ENCODE assay signal across 8 cellular contexts in the genomic region with DNA sequence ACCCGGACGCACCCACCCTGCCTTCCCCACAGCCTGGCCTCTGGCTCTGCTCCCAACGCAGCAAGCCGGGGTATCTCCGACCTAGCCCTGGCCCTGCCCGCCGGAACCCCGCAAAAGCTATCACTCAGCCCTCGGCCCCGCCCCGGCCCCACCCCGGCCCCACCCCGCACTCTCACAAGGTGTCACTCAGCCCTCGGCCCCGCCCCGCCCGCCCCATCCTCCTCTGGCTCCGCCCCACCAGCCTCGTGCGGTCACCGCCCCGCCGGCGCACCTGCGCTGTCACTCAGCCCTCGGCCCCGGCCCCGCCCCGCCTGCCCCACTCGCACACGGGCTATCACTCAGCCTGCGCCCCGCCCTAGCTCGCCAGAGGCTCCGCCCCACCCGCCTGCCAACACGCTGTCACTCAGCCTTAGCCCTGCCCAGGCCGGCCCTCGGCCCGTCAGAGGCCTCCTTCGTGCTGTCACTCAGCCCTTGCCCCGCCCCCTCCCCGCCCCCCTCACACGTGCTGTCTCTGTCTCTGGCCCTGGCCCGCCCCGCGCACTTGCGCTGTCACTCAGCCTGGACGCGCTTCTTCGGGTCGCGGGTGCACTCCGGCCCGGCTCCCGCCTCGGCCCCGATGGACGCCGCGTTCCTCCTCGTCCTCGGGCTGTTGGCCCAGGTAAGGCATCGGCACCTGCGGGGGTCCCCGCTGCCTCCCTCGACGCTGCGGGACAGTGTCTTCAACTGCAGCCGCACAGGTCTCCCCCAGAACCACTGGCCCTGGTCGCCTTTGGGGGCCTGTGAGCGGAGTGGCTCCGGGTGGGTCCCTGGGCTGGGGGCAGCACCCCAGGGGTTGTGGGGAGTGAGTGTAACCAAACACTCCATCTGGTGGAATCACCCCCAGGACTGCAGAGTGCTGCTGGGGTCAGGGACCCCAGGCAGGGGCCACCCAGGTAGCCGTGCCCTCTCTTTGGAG. TPM values are rescaled to one million over a fixed set of nuclear protein-coding genes. Genes with fewer than 3 reads are reported as not detected.
DNase-seq lines count a peak whose midpoint lies in the region; ATAC-seq and TF ChIP-seq lines count a peak whose summit lies in the region.

A gene with protein sequence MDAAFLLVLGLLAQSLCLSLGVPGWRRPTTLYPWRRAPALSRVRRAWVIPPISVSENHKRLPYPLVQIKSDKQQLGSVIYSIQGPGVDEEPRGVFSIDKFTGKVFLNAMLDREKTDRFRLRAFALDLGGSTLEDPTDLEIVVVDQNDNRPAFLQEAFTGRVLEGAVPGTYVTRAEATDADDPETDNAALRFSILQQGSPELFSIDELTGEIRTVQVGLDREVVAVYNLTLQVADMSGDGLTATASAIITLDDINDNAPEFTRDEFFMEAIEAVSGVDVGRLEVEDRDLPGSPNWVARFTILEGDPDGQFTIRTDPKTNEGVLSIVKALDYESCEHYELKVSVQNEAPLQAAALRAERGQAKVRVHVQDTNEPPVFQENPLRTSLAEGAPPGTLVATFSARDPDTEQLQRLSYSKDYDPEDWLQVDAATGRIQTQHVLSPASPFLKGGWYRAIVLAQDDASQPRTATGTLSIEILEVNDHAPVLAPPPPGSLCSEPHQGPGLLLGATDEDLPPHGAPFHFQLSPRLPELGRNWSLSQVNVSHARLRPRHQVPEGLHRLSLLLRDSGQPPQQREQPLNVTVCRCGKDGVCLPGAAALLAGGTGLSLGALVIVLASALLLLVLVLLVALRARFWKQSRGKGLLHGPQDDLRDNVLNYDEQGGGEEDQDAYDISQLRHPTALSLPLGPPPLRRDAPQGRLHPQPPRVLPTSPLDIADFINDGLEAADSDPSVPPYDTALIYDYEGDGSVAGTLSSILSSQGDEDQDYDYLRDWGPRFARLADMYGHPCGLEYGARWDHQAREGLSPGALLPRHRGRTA (plus strand): TSS at position 533 of the 955 bp plus-strand sequence. CDS start 84 bp downstream, at position 617.

- peaks cover 11% of the 10 kb centered on the region for H3K4me1 Mint-ChIP-seq in activated CD8-positive, alpha-beta T cell treated with anti-CD3 and anti-CD28 coated beads, Interleukin-2, amount 10 ng/mL, durations not matched to agents 7 days and 5 days (ENCODE audit: low read depth)
- H3K4me1 Mint-ChIP-seq in memory B cell, result peaks cover 13% of the 10 kb centered on the region

- DNase-seq in BJ (ENCODE audit: low read depth) (no peak), HK-2 (ENCODE audit: unreplicated experiment) (peak; percentile 97), NCI-H774 (lab: John Stamatoyannopoulos, UW) (peak; percentile 88), memory B cell (ENCODE audit: low spot score in 2 of 2) (peak; percentile 84 to 91)
- DNase-seq in activated CD8-positive, alpha-beta T cell treated with anti-CD3 and anti-CD28 coated beads, Interleukin-2, amount 10 ng/mL, durations not matched to agents 7 days and 5 days, result peak; percentile 94
- DNase-seq in effector CD4-positive, alpha-beta T cell, result peak; percentile 88
- DNase-seq in stimulated activated CD4-positive, alpha-beta T cell treated with anti-CD3 and anti-CD28 coated beads, TNF-alpha, amount 100 ng/mL, for 4 hours (ENCODE audit: low read depth in 3 of 3), result peak; percentile 92 to 94 (median 92)

- peaks cover 5% of the 10 kb centered on the region for H3K27me3 Mint-ChIP-seq in activated CD8-positive, alpha-beta T cell treated with anti-CD3 and anti-CD28 coated beads, Interleukin-2, amount 10 ng/mL, durations not matched to agents 7 days and 5 days (ENCODE audit: low read depth)
- peaks cover 9% of the 10 kb centered on the region for H3K27me3 Mint-ChIP-seq in memory B cell

- peak within 1 kb of the TSS; percentile 29 for H3K4me3 ChIP-seq in BJ (ENCODE audit: low read depth, low read length)

- ATAC-seq in GM19455 (IDR thresholded peaks at IDR 0.05; ENCODE audit: unreplicated experiment) (peak; percentile 76), memory B cell (ENCODE audit: low read depth) (peak; percentile 89)
- ATAC-seq in activated CD8-positive, alpha-beta T cell treated with anti-CD3 and anti-CD28 coated beads, Interleukin-2, amount 10 ng/mL, durations not matched to agents 7 days and 5 days, result peak; percentile 93

- H3K27me3 ChIP-seq in BJ (ENCODE audit: control insufficient read depth, insufficient read depth, low read length), result peaks cover 6% of the 10 kb centered on the region

- POLR2A ChIA-PET in BJ (lab: Charles Lee), result no interaction called here
- POLR2A ChIA-PET in activated CD8-positive, alpha-beta T cell treated with anti-CD3 and anti-CD28 coated beads, Interleukin-2, amount 10 ng/mL, durations not matched to agents 7 days and 5 days (lab: Charles Lee), result interaction anchor here (0.6 kb wide), 1 partner anchor 360 kb away, joined by 3 read pairs; a partner anchor contains a TSS

- no peak for TF ChIP-seq CTCF in BJ (IDR thresholded peaks at IDR 0.05; ENCODE audit: insufficient read depth, low read depth, low read length)

- peak within 1 kb of the TSS; percentile 55 for H3K4me3 Mint-ChIP-seq in activated CD8-positive, alpha-beta T cell treated with anti-CD3 and anti-CD28 coated beads, Interleukin-2, amount 10 ng/mL, durations not matched to agents 7 days and 5 days
- peak within 1 kb of the TSS; percentile 69 for H3K4me3 Mint-ChIP-seq in memory B cell

- peak within 1 kb of the TSS; percentile 68 for H3K27ac Mint-ChIP-seq in activated CD8-positive, alpha-beta T cell treated with anti-CD3 and anti-CD28 coated beads, Interleukin-2, amount 10 ng/mL, durations not matched to agents 7 days and 5 days
- H3K27ac Mint-ChIP-seq in memory B cell, result no peak within 1 kb of the TSS

- H3K9me3 Mint-ChIP-seq in activated CD8-positive, alpha-beta T cell treated with anti-CD3 and anti-CD28 coated beads, Interleukin-2, amount 10 ng/mL, durations not matched to agents 7 days and 5 days (ENCODE audit: insufficient read depth), result no peaks in the 10 kb centered on the region
- H3K9me3 Mint-ChIP-seq in memory B cell, result no peaks in the 10 kb centered on the region

- no peaks in the 10 kb centered on the region; the same call in 1 of the 2 replicates for H3K36me3 ChIP-seq in BJ (ENCODE audit: control insufficient read depth, insufficient read depth, low read length)

- CTCF ChIA-PET in BJ (lab: Yijun Ruan, JAX), result interaction anchor here (0.8 to 0.9 kb wide), 2 partner anchors 16 to 434 kb away, joined by 3 read pairs; no protein-coding TSS in a partner anchor
- CTCF ChIA-PET in activated CD8-positive, alpha-beta T cell treated with anti-CD3 and anti-CD28 coated beads, Interleukin-2, amount 10 ng/mL, durations not matched to agents 7 days and 5 days (lab: Charles Lee), result interaction anchor here (0.9 to 1.6 kb wide), 2 partner anchors 44 to 428 kb away, joined by 3 to 7 read pairs; no protein-coding TSS in a partner anchor

- H3K36me3 Mint-ChIP-seq in activated CD8-positive, alpha-beta T cell treated with anti-CD3 and anti-CD28 coated beads, Interleukin-2, amount 10 ng/mL, durations not matched to agents 7 days and 5 days (ENCODE audit: low read depth), result no peaks in the 10 kb centered on the region
- H3K36me3 Mint-ChIP-seq in memory B cell, result no peaks in the 10 kb centered on the region

RNA-seq across cellular contexts. Expression of the gene that starts here (rescaled TPM):
- polyA plus RNA-seq in BJ (2011; rRNA removed), result 0.04 and 0.07 TPM in 2 replicates
- polyA minus RNA-seq in BJ (2011; rRNA and poly(A)+ RNA removed), result not detected in 2 replicates
- not detected for total RNA-seq in activated CD8-positive, alpha-beta T cell treated with anti-CD3 and anti-CD28 coated beads, Interleukin-2, amount 10 ng/mL, durations not matched to agents 7 days and 5 days

Comparison
In these comparisons a context has a peak if more than half of its experiments do, and no peak if none do; other contexts are left out.
1. Peak in DNase-seq and ATAC-seq in activated CD8-positive, alpha-beta T cell treated with anti-CD3 and anti-CD28 coated beads, Interleukin-2, amount 10 ng/mL, durations not matched to agents 7 days and 5 days; RNA of the gene not detected or under 1 TPM.